8 cellular contexts compared by ENCODE assay signal in the genomic region with DNA sequence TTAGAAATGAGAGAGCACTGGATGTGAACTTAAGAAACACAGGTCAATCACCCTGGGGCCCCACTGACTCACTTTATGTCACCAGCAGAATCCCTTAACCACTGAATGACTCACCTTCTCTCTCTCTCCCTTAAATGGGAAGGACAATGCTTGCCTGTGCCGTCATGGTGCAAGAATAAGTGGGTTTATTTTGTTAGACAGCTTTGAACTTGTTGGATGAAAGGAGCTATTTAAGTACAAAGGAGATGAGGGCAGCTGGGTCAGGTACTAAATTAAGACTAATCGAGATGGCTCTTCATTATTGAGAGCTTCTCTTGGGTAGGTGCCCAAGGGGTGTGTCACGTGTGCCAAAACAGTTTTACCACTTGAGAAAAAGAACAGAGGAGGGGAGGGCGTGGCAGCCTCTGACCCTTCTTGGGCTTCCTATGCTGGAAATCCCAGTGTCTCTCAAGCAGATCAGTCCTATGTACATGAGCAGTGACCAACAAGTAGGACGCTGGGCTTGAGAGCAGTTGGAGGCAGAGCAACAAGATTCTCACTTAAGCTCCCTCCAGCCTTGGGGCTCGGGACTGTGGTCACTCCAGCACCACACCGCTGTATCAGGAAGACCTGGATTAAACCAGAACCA. TPM values are rescaled to one million over a fixed set of nuclear protein-coding genes. Genes with fewer than 3 reads are reported as not detected.
A peak's percentile ranks its signal among the peaks of the same experiment; 100 is the strongest.
DNase-seq lines count a peak whose midpoint lies in the region; ATAC-seq and TF ChIP-seq lines count a peak whose summit lies in the region.

No MANE protein-coding gene starts in this region.

- CTCF ChIA-PET in activated CD8-positive, alpha-beta memory T cell treated with anti-CD3 and anti-CD28 coated beads, Interleukin-2, amount 10 ng/mL, durations not matched to agents 7 days and 5 days (lab: Charles Lee), result interaction anchor here (0.9 to 2.5 kb wide), 5 partner anchors 75 to 547 kb away, joined by 3 to 8 read pairs (median 4); no protein-coding TSS in a partner anchor

- no peaks in the 10 kb centered on the region for H3K36me3 Mint-ChIP-seq in activated CD8-positive, alpha-beta memory T cell treated with anti-CD3 and anti-CD28 coated beads, Interleukin-2, amount 10 ng/mL, durations not matched to agents 7 days and 5 days
- peaks cover 4% of the 10 kb centered on the region for H3K36me3 Mint-ChIP-seq in stimulated activated naive CD8-positive, alpha-beta T cell treated with anti-CD3 and anti-CD28 coated beads, Interleukin-15, Interleukin-2, amounts not matched to agents 100 ng/mL and 50 ng/mL, for 24 hours (ENCODE audit: low read depth)
- no peaks in the 10 kb centered on the region for H3K36me3 Mint-ChIP-seq in progenitor cell of endocrine pancreas (ENCODE audit: insufficient read depth)

- H3K4me1 Mint-ChIP-seq in activated CD8-positive, alpha-beta memory T cell treated with anti-CD3 and anti-CD28 coated beads, Interleukin-2, amount 10 ng/mL, durations not matched to agents 7 days and 5 days, result peaks cover 27% of the 10 kb centered on the region
- H3K4me1 Mint-ChIP-seq in stimulated activated naive CD8-positive, alpha-beta T cell treated with anti-CD3 and anti-CD28 coated beads, Interleukin-15, Interleukin-2, amounts not matched to agents 100 ng/mL and 50 ng/mL, for 24 hours (ENCODE audit: low read depth), result peaks cover 36% of the 10 kb centered on the region
- no peaks in the 10 kb centered on the region for H3K4me1 Mint-ChIP-seq in progenitor cell of endocrine pancreas (ENCODE audit: low read depth)

- no peak overlapping the region for H3K4me3 ChIP-seq in fibroblast of villous mesenchyme (ENCODE audit: low read depth, low read length)

- H3K9me3 Mint-ChIP-seq in activated CD8-positive, alpha-beta memory T cell treated with anti-CD3 and anti-CD28 coated beads, Interleukin-2, amount 10 ng/mL, durations not matched to agents 7 days and 5 days (ENCODE audit: low read depth), result no peaks in the 10 kb centered on the region
- H3K9me3 Mint-ChIP-seq in stimulated activated naive CD8-positive, alpha-beta T cell treated with anti-CD3 and anti-CD28 coated beads, Interleukin-15, Interleukin-2, amounts not matched to agents 100 ng/mL and 50 ng/mL, for 24 hours, result no peaks in the 10 kb centered on the region
- no peaks in the 10 kb centered on the region for H3K9me3 Mint-ChIP-seq in progenitor cell of endocrine pancreas (ENCODE audit: low read depth)

- ATAC-seq in activated CD8-positive, alpha-beta memory T cell treated with anti-CD3 and anti-CD28 coated beads, Interleukin-2, amount 10 ng/mL, durations not matched to agents 7 days and 5 days, result peak; percentile 85
- ATAC-seq in GM19452 (IDR thresholded peaks at IDR 0.05; ENCODE audit: unreplicated experiment), result no peak

- peak overlapping the region; percentile 15 for H3K27ac Mint-ChIP-seq in activated CD8-positive, alpha-beta memory T cell treated with anti-CD3 and anti-CD28 coated beads, Interleukin-2, amount 10 ng/mL, durations not matched to agents 7 days and 5 days
- H3K27ac Mint-ChIP-seq in stimulated activated naive CD8-positive, alpha-beta T cell treated with anti-CD3 and anti-CD28 coated beads, Interleukin-15, Interleukin-2, amounts not matched to agents 100 ng/mL and 50 ng/mL, for 24 hours, result peak overlapping the region; percentile 86
- H3K27ac Mint-ChIP-seq in progenitor cell of endocrine pancreas, result no peak overlapping the region

- no peaks in the 10 kb centered on the region for H3K27me3 Mint-ChIP-seq in activated CD8-positive, alpha-beta memory T cell treated with anti-CD3 and anti-CD28 coated beads, Interleukin-2, amount 10 ng/mL, durations not matched to agents 7 days and 5 days
- H3K27me3 Mint-ChIP-seq in stimulated activated naive CD8-positive, alpha-beta T cell treated with anti-CD3 and anti-CD28 coated beads, Interleukin-15, Interleukin-2, amounts not matched to agents 100 ng/mL and 50 ng/mL, for 24 hours, result peaks cover 11% of the 10 kb centered on the region
- H3K27me3 Mint-ChIP-seq in progenitor cell of endocrine pancreas, result peaks cover 11% of the 10 kb centered on the region

- peak; percentile 82 for DNase-seq in AG08396 (ENCODE audit: low spot score)
- DNase-seq in LoVo (ENCODE audit: low spot score), result peak; percentile 84
- DNase-seq in activated CD8-positive, alpha-beta memory T cell treated with anti-CD3 and anti-CD28 coated beads, Interleukin-2, amount 10 ng/mL, durations not matched to agents 7 days and 5 days, result peak; percentile 62
- peak; percentile 86 for DNase-seq in fibroblast of villous mesenchyme (ENCODE audit: low read depth)
- DNase-seq in cerebellum (ENCODE audit: low spot score), result no peak
- DNase-seq in progenitor cell of endocrine pancreas (ENCODE audit: low spot score, unreplicated experiment), result no peak

- TF ChIP-seq CTCF in fibroblast of villous mesenchyme (IDR thresholded peaks at IDR 0.05; ENCODE audit: insufficient read depth, low read depth, low read length), result no peak
- TF ChIP-seq CTCF in progenitor cell of endocrine pancreas (IDR thresholded peaks at IDR 0.05; ENCODE audit: unreplicated experiment), result no peak

- no peak overlapping the region for H3K4me3 Mint-ChIP-seq in activated CD8-positive, alpha-beta memory T cell treated with anti-CD3 and anti-CD28 coated beads, Interleukin-2, amount 10 ng/mL, durations not matched to agents 7 days and 5 days
- H3K4me3 Mint-ChIP-seq in stimulated activated naive CD8-positive, alpha-beta T cell treated with anti-CD3 and anti-CD28 coated beads, Interleukin-15, Interleukin-2, amounts not matched to agents 100 ng/mL and 50 ng/mL, for 24 hours, result peak overlapping the region; percentile 46
- H3K4me3 Mint-ChIP-seq in progenitor cell of endocrine pancreas (ENCODE audit: low read depth), result no peak overlapping the region

RNA-seq across cellular contexts. Expression of gene KRT31, which starts 6.7 kb away (rescaled TPM):
- not detected for total RNA-seq in activated CD8-positive, alpha-beta memory T cell treated with anti-CD3 and anti-CD28 coated beads, Interleukin-2, amount 10 ng/mL, durations not matched to agents 7 days and 5 days
- total RNA-seq in fibroblast of villous mesenchyme (not detected in 2 replicates), cerebellum (not detected), progenitor cell of endocrine pancreas (not detected in 2 replicates)

RNA-seq across cellular contexts. Expression of gene KRT37, which starts 20.2 kb away (rescaled TPM):
- not detected for total RNA-seq in activated CD8-positive, alpha-beta memory T cell treated with anti-CD3 and anti-CD28 coated beads, Interleukin-2, amount 10 ng/mL, durations not matched to agents 7 days and 5 days
- total RNA-seq in fibroblast of villous mesenchyme (not detected in 2 replicates), cerebellum (not detected), progenitor cell of endocrine pancreas (not detected in 2 replicates)

RNA-seq across cellular contexts. Expression of gene KRT34, which starts 22.0 kb away (rescaled TPM):
- total RNA-seq in activated CD8-positive, alpha-beta memory T cell treated with anti-CD3 and anti-CD28 coated beads, Interleukin-2, amount 10 ng/mL, durations not matched to agents 7 days and 5 days, result not detected
- total RNA-seq in fibroblast of villous mesenchyme (26.7 and 28.9 TPM in 2 replicates), cerebellum (not detected), progenitor cell of endocrine pancreas (not detected in 2 replicates)

RNA-seq across cellular contexts. Expression of gene KRT33B, which starts 34.5 kb away (rescaled TPM):
- total RNA-seq in activated CD8-positive, alpha-beta memory T cell treated with anti-CD3 and anti-CD28 coated beads, Interleukin-2, amount 10 ng/mL, durations not matched to agents 7 days and 5 days, result not detected
- under 0.01 and 0.32 TPM in 2 replicates for total RNA-seq in fibroblast of villous mesenchyme
- not detected for total RNA-seq in cerebellum
- total RNA-seq in progenitor cell of endocrine pancreas, result not detected in 2 replicates

RNA-seq across cellular contexts. Expression of gene KRT38, which starts 36.6 kb away (rescaled TPM):
- not detected for total RNA-seq in activated CD8-positive, alpha-beta memory T cell treated with anti-CD3 and anti-CD28 coated beads, Interleukin-2, amount 10 ng/mL, durations not matched to agents 7 days and 5 days
- total RNA-seq in fibroblast of villous mesenchyme (under 0.01 TPM in 1 of 2 replicates, not detected in the other), cerebellum (not detected), progenitor cell of endocrine pancreas (not detected in 2 replicates)

Comparison
In these comparisons a context has a peak if more than half of its experiments do, and no peak if none do; other contexts are left out.
1. DNase-seq: peak in AG08396 (single experiment), LoVo (single experiment), activated CD8-positive, alpha-beta memory T cell treated with anti-CD3 and anti-CD28 coated beads, Interleukin-2, amount 10 ng/mL, durations not matched to agents 7 days and 5 days (single experiment) and fibroblast of villous mesenchyme (single experiment); none in cerebellum (single experiment) and progenitor cell of endocrine pancreas (single experiment).
2. RNA of gene KRT34, which starts 22.0 kb away (total RNA-seq): 26.7 to 28.9 TPM in fibroblast of villous mesenchyme; not detected in activated CD8-positive, alpha-beta memory T cell treated with anti-CD3 and anti-CD28 coated beads, Interleukin-2, amount 10 ng/mL, durations not matched to agents 7 days and 5 days, not detected in cerebellum (single experiment) and not detected in progenitor cell of endocrine pancreas; every median in the first group is over 10 times any median in the second.